Comparison of ENCODE assay signal across 28 cellular contexts in the genomic region with DNA sequence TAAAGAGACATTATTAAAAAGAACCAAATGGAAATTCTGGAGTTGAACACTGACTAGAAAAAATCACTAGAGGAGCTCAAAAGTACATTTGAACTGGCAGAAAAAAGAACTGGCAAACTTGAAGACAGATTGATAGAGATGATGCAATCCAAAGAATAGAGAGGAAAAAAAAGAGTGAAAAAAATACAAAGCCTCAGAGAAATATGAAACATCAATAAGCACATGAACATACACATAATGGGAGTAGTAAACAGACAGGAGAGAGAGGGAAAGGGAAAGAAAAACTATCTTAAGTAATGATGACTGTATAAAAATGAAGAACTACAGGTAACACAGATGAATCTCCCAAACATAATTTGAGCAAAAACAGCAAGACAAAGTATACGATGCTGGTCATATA.
A peak's percentile ranks its signal among the peaks of the same experiment; 100 is the strongest.
DNase-seq lines count a peak whose midpoint lies in the region; ATAC-seq and TF ChIP-seq lines count a peak whose summit lies in the region.
"Had no signal": no experiment of that assay in that cellular context is flagged by ENCODE, and none has a peak within 500 bp of the region (broad histone marks: within the 10 kb centered on the region; RNA-seq: fewer than 3 reads in every experiment).

No MANE protein-coding gene starts in this region.

- peaks cover 4% of the 10 kb centered on the region for H3K79me2 ChIP-seq in neural cell (replicated peaks; ENCODE audit: insufficient read depth, low read length)

- H3K36me3 Mint-ChIP-seq in activated naive CD8-positive, alpha-beta T cell, result peaks cover 5% of the 10 kb centered on the region
- H3K36me3 Mint-ChIP-seq in activated naive CD8-positive, alpha-beta T cell treated with anti-CD3 and anti-CD28 coated beads, Interleukin-2, amount 50 U/mL, for 24 hours (ENCODE audit: low read depth), result peaks cover 5% of the 10 kb centered on the region
- H3K36me3 Mint-ChIP-seq in chondrocyte (ENCODE audit: low read depth), result no peaks in the 10 kb centered on the region
- H3K36me3 Mint-ChIP-seq: naive B cell had no signal

- no peak overlapping the region for H3K9ac ChIP-seq in SK-N-MC (ENCODE audit: insufficient read length)
- no peak overlapping the region for H3K9ac ChIP-seq in neural cell (ENCODE audit: low read length)

- H3K4me1 Mint-ChIP-seq in activated naive CD8-positive, alpha-beta T cell (ENCODE audit: low read depth), result peaks cover 51% of the 10 kb centered on the region
- peaks cover 37% of the 10 kb centered on the region for H3K4me1 Mint-ChIP-seq in activated naive CD8-positive, alpha-beta T cell treated with anti-CD3 and anti-CD28 coated beads, Interleukin-2, amount 50 U/mL, for 24 hours
- peaks cover 21% of the 10 kb centered on the region for H3K4me1 Mint-ChIP-seq in chondrocyte (ENCODE audit: low read depth)

- no peak for ATAC-seq in activated naive CD8-positive, alpha-beta T cell treated with anti-CD3 and anti-CD28 coated beads, Interleukin-2, amount 50 U/mL, for 24 hours
- no peak for ATAC-seq in GM19463 (IDR thresholded peaks at IDR 0.05; ENCODE audit: unreplicated experiment)
- ATAC-seq in GM21528 (IDR thresholded peaks at IDR 0.05; ENCODE audit: low FRiP score, unreplicated experiment), result no peak
- ATAC-seq: activated T-helper 17 cell treated with anti-CD3 and anti-CD28 coated beads, Interleukin-2, amount 50 U/mL, for 72 hours; psoas muscle; stimulated activated naive B cell treated with anti-CD40 and anti-IgM and Interleukin-4, amounts not matched to agents 10 μg/mL and 1 μg/mL and 100 μg/mL, for 72 hours had no signal

- H3K9me3 ChIP-seq in SK-N-MC (ENCODE audit: low read depth, low read length), result no peaks in the 10 kb centered on the region
- H3K9me3 ChIP-seq in neural cell (ENCODE audit: low read length), result no peaks in the 10 kb centered on the region
- H3K9me3 ChIP-seq: esophagus squamous epithelium, Peyer's patch, psoas muscle had no signal

- no peaks in the 10 kb centered on the region for H3K9me3 Mint-ChIP-seq in activated naive CD8-positive, alpha-beta T cell (ENCODE audit: low read depth)
- H3K9me3 Mint-ChIP-seq in activated naive CD8-positive, alpha-beta T cell treated with anti-CD3 and anti-CD28 coated beads, Interleukin-2, amount 50 U/mL, for 24 hours, result no peaks in the 10 kb centered on the region
- H3K9me3 Mint-ChIP-seq in chondrocyte (ENCODE audit: low read depth), result no peaks in the 10 kb centered on the region
- H3K9me3 Mint-ChIP-seq: activated T-helper 17 cell treated with anti-CD3 and anti-CD28 coated beads, Interleukin-2, amount 50 U/mL, for 72 hours; dendritic cell treated with granulocyte-macrophage colony-stimulating factor and Interleukin-4, amounts not matched to agents 40 ng/mL and 50 ng/mL, for 4 days; mesothelial cell of epicardium; naive B cell; stimulated activated naive B cell treated with anti-CD40 and anti-IgM and Interleukin-4, amounts not matched to agents 10 μg/mL and 1 μg/mL and 100 μg/mL, for 72 hours had no signal

- TF ChIP-seq EP300 in neural cell (conservative IDR thresholded peaks at IDR 0.05; ENCODE audit: poor library complexity, severe bottlenecking), result no peak

- no peaks in the 10 kb centered on the region for H3K9me2 ChIP-seq in neural cell (ENCODE audit: insufficient read depth, low read length)

- H3F3A ChIP-seq in neural cell (ENCODE audit: insufficient read depth, low read length, poor library complexity, severe bottlenecking), result peaks cover 3% of the 10 kb centered on the region

- no peaks in the 10 kb centered on the region for H3K27me3 ChIP-seq in neural cell (ENCODE audit: insufficient read depth, low read depth, low read length)
- H3K27me3 ChIP-seq: esophagus squamous epithelium, Peyer's patch had no signal

- no peak for DNase-seq in activated naive CD8-positive, alpha-beta T cell treated with anti-CD3 and anti-CD28 coated beads, Interleukin-2, amount 50 U/mL, for 24 hours
- no peak for DNase-seq in SK-N-MC (ENCODE audit: low read depth, low spot score)
- DNase-seq in chondrocyte (ENCODE audit: low spot score), result no peak
- DNase-seq in HCEC 1CT, result no peak
- DNase-seq: activated CD8-positive, alpha-beta memory T cell treated with anti-CD3 and anti-CD28 coated beads, Interleukin-2, amount 50 U/mL, for 4 hours; anterior cingulate cortex; C1 segment of cervical spinal cord; Calu3; esophagus squamous epithelium; islet precursor cell; naive B cell; NCI-H1092; NCI-H187 treated with DMSO at 0.1 percent for 48 hours; NCI-H226; occipital lobe; Peyer's patch; psoas muscle; SHP77 treated with DMSO at 0.1 percent for 48 hours; stimulated activated naive B cell treated with anti-CD40 and anti-IgM and Interleukin-4, amounts not matched to agents 10 μg/mL and 1 μg/mL and 100 μg/mL, for 72 hours; SW 1271; T1000 had no signal

- H3K36me3 ChIP-seq in SK-N-MC (ENCODE audit: insufficient read depth, low read length) (no peaks in the 10 kb centered on the region; the same call in 1 of the 2 replicates), neural cell (ENCODE audit: insufficient read depth, low read length) (peaks cover 3% of the 10 kb centered on the region)
- H3K36me3 ChIP-seq: Peyer's patch had no signal

- no peaks in the 10 kb centered on the region for H3K27me3 Mint-ChIP-seq in activated naive CD8-positive, alpha-beta T cell
- H3K27me3 Mint-ChIP-seq in activated naive CD8-positive, alpha-beta T cell treated with anti-CD3 and anti-CD28 coated beads, Interleukin-2, amount 50 U/mL, for 24 hours, result no peaks in the 10 kb centered on the region
- no peaks in the 10 kb centered on the region for H3K27me3 Mint-ChIP-seq in chondrocyte (ENCODE audit: low read depth)
- H3K27me3 Mint-ChIP-seq: activated T-helper 17 cell treated with anti-CD3 and anti-CD28 coated beads, Interleukin-2, amount 50 U/mL, for 72 hours; dendritic cell treated with granulocyte-macrophage colony-stimulating factor and Interleukin-4, amounts not matched to agents 40 ng/mL and 50 ng/mL, for 4 days; naive B cell; stimulated activated naive B cell treated with anti-CD40 and anti-IgM and Interleukin-4, amounts not matched to agents 10 μg/mL and 1 μg/mL and 100 μg/mL, for 72 hours had no signal

- no peak for TF ChIP-seq CTCF in chondrocyte (IDR thresholded peaks at IDR 0.05)
- no peak for TF ChIP-seq CTCF in neural cell (IDR thresholded peaks at IDR 0.05; ENCODE audit: poor library complexity, severe bottlenecking)

- H4K20me1 ChIP-seq in neural cell (ENCODE audit: insufficient read depth), result no peaks in the 10 kb centered on the region

- H2AFZ ChIP-seq in neural cell (ENCODE audit: low read depth, low read length), result no peak overlapping the region

- H3K4me2 ChIP-seq in neural cell (ENCODE audit: low read length), result peak overlapping the region; percentile 10

- no peak overlapping the region for H3K4me3 ChIP-seq in SK-N-MC
- no peak overlapping the region for H3K4me3 ChIP-seq in neural cell (ENCODE audit: low read length)
- H3K4me3 ChIP-seq: esophagus squamous epithelium, Peyer's patch, psoas muscle had no signal

- H3K27ac ChIP-seq in SK-N-MC, result peak overlapping the region; percentile 70; the same call in 1 of the 2 replicates
- peak overlapping the region; percentile 54 for H3K27ac ChIP-seq in neural cell (ENCODE audit: low read length)
- H3K27ac ChIP-seq: esophagus squamous epithelium, Peyer's patch, psoas muscle had no signal

- no peak for TF ChIP-seq RAD21 in neural cell (conservative IDR thresholded peaks at IDR 0.05)

- H3K4me3 Mint-ChIP-seq in activated naive CD8-positive, alpha-beta T cell, result peak overlapping the region; percentile 4
- no peak overlapping the region for H3K4me3 Mint-ChIP-seq in activated naive CD8-positive, alpha-beta T cell treated with anti-CD3 and anti-CD28 coated beads, Interleukin-2, amount 50 U/mL, for 24 hours
- no peak overlapping the region for H3K4me3 Mint-ChIP-seq in chondrocyte (ENCODE audit: unreplicated experiment)
- H3K4me3 Mint-ChIP-seq: activated T-helper 17 cell treated with anti-CD3 and anti-CD28 coated beads, Interleukin-2, amount 50 U/mL, for 72 hours; dendritic cell treated with granulocyte-macrophage colony-stimulating factor and Interleukin-4, amounts not matched to agents 40 ng/mL and 50 ng/mL, for 4 days; mesothelial cell of epicardium; stimulated activated naive B cell treated with anti-CD40 and anti-IgM and Interleukin-4, amounts not matched to agents 10 μg/mL and 1 μg/mL and 100 μg/mL, for 72 hours had no signal

- H3K27ac Mint-ChIP-seq in activated naive CD8-positive, alpha-beta T cell, result peak overlapping the region; percentile 37
- H3K27ac Mint-ChIP-seq in activated naive CD8-positive, alpha-beta T cell treated with anti-CD3 and anti-CD28 coated beads, Interleukin-2, amount 50 U/mL, for 24 hours, result no peak overlapping the region
- H3K27ac Mint-ChIP-seq in chondrocyte (ENCODE audit: unreplicated experiment), result peak overlapping the region; percentile 7
- H3K27ac Mint-ChIP-seq: dendritic cell treated with granulocyte-macrophage colony-stimulating factor and Interleukin-4, amounts not matched to agents 40 ng/mL and 50 ng/mL, for 4 days; mesothelial cell of epicardium; stimulated activated naive B cell treated with anti-CD40 and anti-IgM and Interleukin-4, amounts not matched to agents 10 μg/mL and 1 μg/mL and 100 μg/mL, for 72 hours had no signal

TF ChIP-seq in neural cell, 6 proteins besides CTCF, POLR2A, EP300 and RAD21:
- TF ChIP-seq TAF1 (IDR thresholded peaks at IDR 0.05; ENCODE audit: low read depth) (no peak), POLR2AphosphoS5 (IDR thresholded peaks at IDR 0.05) (no peak)
